Comparison of ENCODE assay signal across 13 cellular contexts in the genomic region with DNA sequence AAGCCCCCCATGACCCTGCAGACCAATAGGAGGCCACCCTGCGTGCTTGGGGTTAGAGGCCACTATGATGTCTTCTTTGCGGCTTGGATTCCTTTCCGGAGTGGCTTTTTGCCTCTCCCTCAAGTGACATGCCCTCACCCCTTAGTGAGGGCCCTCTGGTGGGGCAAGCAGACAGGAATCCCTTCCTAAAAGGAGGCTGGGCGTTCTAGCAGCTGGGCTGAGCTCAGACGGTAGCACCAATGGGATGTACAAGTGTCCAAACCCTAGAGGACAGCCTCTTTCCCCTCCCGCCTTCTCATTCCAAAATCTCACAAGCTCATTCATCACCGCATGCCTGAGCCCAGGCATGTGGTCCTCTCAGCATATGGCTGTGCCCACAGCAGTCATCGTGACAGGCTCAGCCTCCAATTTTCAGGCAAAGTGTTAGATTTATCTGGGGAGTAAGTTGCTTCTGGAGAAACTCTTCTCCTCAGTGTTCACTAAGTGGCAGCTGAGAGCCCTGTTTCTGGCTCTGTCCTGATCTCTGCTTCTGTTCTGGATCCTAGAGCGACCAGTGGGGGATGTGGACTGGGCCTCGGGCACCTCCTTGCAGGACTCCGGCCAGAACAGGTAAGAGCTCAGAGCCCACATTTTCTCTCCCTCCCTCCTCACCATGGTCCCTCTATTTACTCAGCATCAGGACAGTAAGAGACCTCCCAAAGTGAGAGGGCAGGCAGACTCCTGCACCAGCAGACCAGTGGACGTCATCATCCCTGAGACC. TPM values are rescaled to one million over a fixed set of nuclear protein-coding genes. Genes with fewer than 3 reads are reported as not detected.
DNase-seq lines count a peak whose midpoint lies in the region; ATAC-seq and TF ChIP-seq lines count a peak whose summit lies in the region.
"Had no signal": no experiment of that assay in that cellular context is flagged by ENCODE, and none has a peak within 500 bp of the region (broad histone marks: within the 10 kb centered on the region; RNA-seq: fewer than 3 reads in every experiment).

No MANE protein-coding gene starts in this region.

- H3K4me3 ChIP-seq in GM12864 (ENCODE audit: low read depth, low read length) = no peak overlapping the region
- H3K4me3 ChIP-seq in MM.1S (ENCODE audit: low read length) = no peak overlapping the region
- no peak overlapping the region for H3K4me3 ChIP-seq in osteoblast (ENCODE audit: insufficient read depth, low read length)
- H3K4me3 ChIP-seq: thoracic aorta had no signal

- H3K9me2 ChIP-seq in MM.1S (replicated peaks; ENCODE audit: insufficient read depth, low read length) = no peaks in the 10 kb centered on the region

- H3K79me2 ChIP-seq in MM.1S (ENCODE audit: low read length) (no peaks in the 10 kb centered on the region), osteoblast (ENCODE audit: insufficient read depth, low read length) (peaks cover 9% of the 10 kb centered on the region)

- H2AFZ ChIP-seq in MM.1S (ENCODE audit: low read length) (no peak overlapping the region), osteoblast (ENCODE audit: low read length) (no peak overlapping the region)

- no peak overlapping the region for H3K9ac ChIP-seq in MM.1S (ENCODE audit: low read length)

- H3K4me1 ChIP-seq in MM.1S (ENCODE audit: low read length) = peaks cover 5% of the 10 kb centered on the region; the same call in 1 of the 2 replicates
- no peaks in the 10 kb centered on the region for H3K4me1 ChIP-seq in osteoblast (ENCODE audit: insufficient read depth, low read length)

- peaks cover 16% of the 10 kb centered on the region for H3K27me3 ChIP-seq in MM.1S (replicated peaks; ENCODE audit: insufficient read depth, low read length)
- no peaks in the 10 kb centered on the region for H3K27me3 ChIP-seq in osteoblast (ENCODE audit: insufficient read depth, low read length)

- no peak for ATAC-seq in GM19351 (IDR thresholded peaks at IDR 0.05; ENCODE audit: unreplicated experiment)
- ATAC-seq: Right ventricle myocardium inferior had no signal

- TF ChIP-seq CTCF in GM12864 (IDR thresholded peaks at IDR 0.05; ENCODE audit: low read depth, low read length, missing control alignments) (peak; percentile 12), MM.1S (IDR thresholded peaks at IDR 0.05; ENCODE audit: low read length) (peak; percentile 11; the same call in 1 of the 2 replicates), osteoblast (IDR thresholded peaks at IDR 0.05; ENCODE audit: extremely low read depth, low read depth, low read length) (no peak)

- H3K36me3 ChIP-seq in MM.1S (replicated peaks; ENCODE audit: insufficient read depth, low read length) (no peaks in the 10 kb centered on the region), osteoblast (ENCODE audit: insufficient read depth, low read length) (peaks cover 15% of the 10 kb centered on the region)

- H3K4me2 ChIP-seq in MM.1S (ENCODE audit: low read depth, low read length) = no peak overlapping the region
- H3K4me2 ChIP-seq in osteoblast (ENCODE audit: insufficient read depth, low read length) = no peak overlapping the region

- H3K9me3 ChIP-seq in MM.1S (replicated peaks; ENCODE audit: insufficient read depth, low read length) (no peaks in the 10 kb centered on the region), osteoblast (ENCODE audit: low read depth, low read length) (no peaks in the 10 kb centered on the region)
- H3K9me3 ChIP-seq: thoracic aorta had no signal

- H4K20me1 ChIP-seq in MM.1S (ENCODE audit: insufficient read depth, low read length) (no peaks in the 10 kb centered on the region), osteoblast (ENCODE audit: insufficient read depth, low read length) (no peaks in the 10 kb centered on the region)

- no peaks in the 10 kb centered on the region for H3F3A ChIP-seq in MM.1S (ENCODE audit: insufficient read depth, low read length)

- DNase-seq in GM12864 (ENCODE audit: low read depth) (no peak), MM.1S (no peak), cerebellum (ENCODE audit: low spot score) (peak; percentile 71), osteoblast (ENCODE audit: insufficient read length, low spot score, missing footprints) (peak; percentile 95), SW 1271 (lab: John Stamatoyannopoulos, UW) (no peak), NCI-H748 (lab: John Stamatoyannopoulos, UW; ENCODE audit: unreplicated experiment) (no peak), GDM1 (lab: John Stamatoyannopoulos, UW) (no peak)
- DNase-seq: Karpas-422, naive B cell had no signal

- H3K27ac ChIP-seq in MM.1S (ENCODE audit: low read length) (no peak overlapping the region), osteoblast (ENCODE audit: low read depth, low read length) (no peak overlapping the region)
- H3K27ac ChIP-seq: thoracic aorta, VCaP had no signal

RNA-seq across cellular contexts. Expression of a gene that starts 4.8 kb away (rescaled TPM):
- total RNA-seq in cerebellum (8.2 TPM), osteoblast (11.8 and 12.7 TPM in 2 replicates)

Comparison
In these comparisons a context has a peak if more than half of its experiments do, and no peak if none do; other contexts are left out.
1. DNase-seq: peak in cerebellum (single experiment) and osteoblast (single experiment); none in GM12864 (single experiment), MM.1S (single experiment), SW 1271 (0 of 2), NCI-H748 (single experiment) and GDM1 (single experiment).